In genomic region chr1:110123224-110123623, GRCh38 we compare ENCODE assay signal across 35 cellular contexts. TPM values are rescaled to one million over a fixed set of nuclear protein-coding genes. Genes with fewer than 3 reads are reported as not detected.
DNase-seq lines count a peak whose midpoint lies in the region; FAIRE-seq and TF ChIP-seq lines count a peak whose summit lies in the region.
"Had no signal": no experiment of that assay in that cellular context is flagged by ENCODE, and none has a peak within 500 bp of the region (broad histone marks: within the 10 kb centered on the region; RNA-seq: fewer than 3 reads in every experiment).

No MANE protein-coding gene starts in this region.

- peaks cover 2% of the 10 kb centered on the region for H3K27me3 ChIP-seq in BJ (ENCODE audit: control insufficient read depth, insufficient read depth, low read length)
- H3K27me3 ChIP-seq in MG63, result no peaks in the 10 kb centered on the region
- H3K27me3 ChIP-seq in spleen (replicated peaks in 1 of 7), result peaks cover 0 to 50% (median 0%) of the 10 kb centered on the region in 7 donors
- H3K27me3 ChIP-seq: hepatocyte, right lobe of liver, thyroid gland had no signal

- POLR2A ChIA-PET in BJ (lab: Charles Lee), result no interaction called here

- intact Hi-C loops in spleen (cut with DNase I; ENCODE audit: low total_unique reads), result no loop called here

- CTCF ChIA-PET in BJ (lab: Yijun Ruan, JAX), result interaction anchor here (0.6 to 1.5 kb wide), 10 partner anchors 11 to 288 kb away, joined by 3 to 4 read pairs (median 3); no protein-coding TSS in a partner anchor

- H3K4me3 ChIP-seq in BJ (ENCODE audit: low read depth, low read length), result no peak overlapping the region
- H3K4me3 ChIP-seq in MG63, result no peak overlapping the region
- H3K4me3 ChIP-seq in fibroblast of mammary gland (ENCODE audit: control insufficient read depth, low read depth, low read length), result no peak overlapping the region
- H3K4me3 ChIP-seq in spleen, result no peak overlapping the region
- H3K4me3 ChIP-seq: gastrocnemius medialis, hepatocyte, lung, prostate gland, right lobe of liver, stomach, thyroid gland had no signal

- TF ChIP-seq POLR2A in spleen (IDR thresholded peaks at IDR 0.05) (no peak), H54 (IDR thresholded peaks at IDR 0.05; ENCODE audit: low read depth, low read length) (no peak)

- TF ChIP-seq CTCF in BJ (IDR thresholded peaks at IDR 0.05; ENCODE audit: insufficient read depth, low read depth, low read length), result no peak
- TF ChIP-seq CTCF in fibroblast of mammary gland (conservative IDR thresholded peaks at IDR 0.05; ENCODE audit: control insufficient read depth, insufficient read depth, low read depth, low read length), result no peak
- TF ChIP-seq CTCF in spleen (IDR thresholded peaks at IDR 0.05 in 8 of 11, conservative IDR thresholded peaks at IDR 0.05 in 3 of 11), result no peak
- no peak for TF ChIP-seq CTCF in GM20000 (IDR thresholded peaks at IDR 0.05; ENCODE audit: extremely low read depth, missing control alignments)

- DNase-seq in BJ (ENCODE audit: low read depth) (peak; percentile 65), MG63 (peak; percentile 66), fibroblast of mammary gland (ENCODE audit: low read depth) (peak; percentile 7), spleen (peak; percentile 20), GM20000 (ENCODE audit: low spot score) (no peak), NCI-H526 (lab: John Stamatoyannopoulos, UW) (no peak), H54 (ENCODE audit: insufficient read length, low spot score) (no peak)
- DNase-seq: activated CD4-positive, alpha-beta T cell treated with anti-CD3 and anti-CD28 coated beads for 4 hours; Calu3; cortex of kidney; DMS79; gastrocnemius medialis; KBM-7; left cardiac atrium; natural killer cell; NCI-H1417 treated with DMSO at 0.1 percent for 48 hours; NCI-H2081; NCI-H226; NCI-H748 treated with DMSO at 0.1 percent for 48 hours; nucleus accumbens; right lobe of liver; SIG-M5; stimulated activated CD4-positive, alpha-beta T cell treated with anti-CD3 and anti-CD28 coated beads, Interleukin-12 subunit alpha, Interleukin-12 subunit beta, amount 100 ng/mL, for 4 hours; stimulated activated CD4-positive, alpha-beta T cell treated with anti-CD3 and anti-CD28 coated beads, Interleukin-2, amount 100 ng/mL, for 48 hours; stomach; T-helper 9 cell; thyroid gland had no signal

- peaks cover 2% of the 10 kb centered on the region; the same call in 1 of the 2 replicates for H3K9me3 ChIP-seq in MG63
- H3K9me3 ChIP-seq in spleen, result peaks cover 0 to 19% (median 9%) of the 10 kb centered on the region in 8 donors
- H3K9me3 ChIP-seq: gastrocnemius medialis, prostate gland, thyroid gland had no signal

- H3K4me1 ChIP-seq in spleen, result no peaks in the 10 kb centered on the region
- H3K4me1 ChIP-seq: gastrocnemius medialis, prostate gland, right lobe of liver, stomach, thyroid gland had no signal

- H3K36me3 ChIP-seq in BJ (ENCODE audit: control insufficient read depth, insufficient read depth, low read length), result no peaks in the 10 kb centered on the region
- H3K36me3 ChIP-seq in MG63, result no peaks in the 10 kb centered on the region
- no peaks in the 10 kb centered on the region for H3K36me3 ChIP-seq in spleen
- H3K36me3 ChIP-seq: gastrocnemius medialis, prostate gland, right lobe of liver, stomach, thyroid gland had no signal

- H3K27ac ChIP-seq in spleen, result no peak overlapping the region
- H3K27ac ChIP-seq: gastrocnemius medialis, hepatocyte, prostate gland, right lobe of liver, stomach, thyroid gland, VCaP had no signal

- no peak for FAIRE-seq in H54 (lab: Jason Lieb, UNC)

- 74 to 86% (median 76%) methylated on average over 3 of the region's 3 CpGs for WGBS in spleen, 5 donors

RNA-seq across cellular contexts. Expression of gene UBL4B, which starts 11.0 kb away (rescaled TPM):
- 22.9 and 34.8 TPM in 2 replicates for polyA plus RNA-seq in BJ (2011; rRNA removed)
- polyA minus RNA-seq in BJ (2011; rRNA and poly(A)+ RNA removed), result 16.0 and 21.8 TPM in 2 replicates
- total RNA-seq in MG63 (2014; rRNA removed; shearing (Covaris generic); ENCODE audit: low replicate concordance), result not detected in 2 replicates
- total RNA-seq in spleen, result not detected
- not detected for polyA plus RNA-seq in spleen
- total RNA-seq: activated CD8-positive, alpha-beta memory T cell treated with anti-CD3 and anti-CD28 coated beads for 36 hours; activated naive CD4-positive, alpha-beta T cell treated with anti-CD3 and anti-CD28 coated beads, Interleukin-2, amount 50 U/mL, for 72 hours; Calu3; esophagus mucosa; H4; hepatocyte; left cardiac atrium; lung; natural killer cell; right lobe of liver; stomach had no signal
- polyA plus RNA-seq: hepatocyte, lung, stomach had no signal

RNA-seq across cellular contexts. Expression of gene SLC6A17, which starts 27.1 kb away (rescaled TPM):
- polyA plus RNA-seq in BJ (2011; rRNA removed) (0.85 and 1.6 TPM in 2 replicates), spleen (under 1 TPM in 2 of 3 donors, not detected in 1; under 0.01 to 0.02 TPM)
- polyA minus RNA-seq in BJ (2011; rRNA and poly(A)+ RNA removed), result 2.0 and 4.8 TPM in 2 replicates
- total RNA-seq in MG63 (2014; rRNA removed; shearing (Covaris generic); ENCODE audit: low replicate concordance), result 1.1 and 1.2 TPM in 2 replicates
- total RNA-seq in spleen, result not detected
- total RNA-seq: natural killer cell, right lobe of liver had no signal

RNA-seq across cellular contexts. Expression of gene ALX3, which starts 52.8 kb away (rescaled TPM):
- polyA plus RNA-seq in BJ (2011; rRNA removed), result 4.3 and 5.7 TPM in 2 replicates
- polyA minus RNA-seq in BJ (2011; rRNA and poly(A)+ RNA removed), result 8.1 and 8.6 TPM in 2 replicates
- total RNA-seq in MG63 (2014; rRNA removed; shearing (Covaris generic); ENCODE audit: low replicate concordance), result 11.3 and 14.9 TPM in 2 replicates
- not detected for total RNA-seq in spleen
- polyA plus RNA-seq in spleen, result under 1 TPM in 2 of 3 donors, not detected in 1; 0.10 to 0.12 TPM
- total RNA-seq: activated CD8-positive, alpha-beta memory T cell treated with anti-CD3 and anti-CD28 coated beads for 36 hours; activated naive CD4-positive, alpha-beta T cell treated with anti-CD3 and anti-CD28 coated beads, Interleukin-2, amount 50 U/mL, for 72 hours; Calu3; esophagus mucosa; gastrocnemius medialis; H4; left cardiac atrium; lung; natural killer cell; right lobe of liver; stomach; thyroid gland had no signal

Comparison
In these comparisons a context has a peak if more than half of its experiments do, and no peak if none do; other contexts are left out.
1. DNase-seq: peak in BJ (single experiment), MG63 (single experiment), fibroblast of mammary gland (single experiment) and spleen (single experiment); none in GM20000 (single experiment), NCI-H526 (0 of 2) and H54 (single experiment).
2. RNA of gene ALX3, which starts 52.8 kb away (total RNA-seq): 11.3 to 14.9 TPM in MG63; not detected in spleen; every median in the first group is over 10 times any median in the second.